20 cellular contexts compared by ENCODE assay signal in genomic region chr10:80658068-80658467, GRCh38.
"Had no signal": no experiment of that assay in that cellular context is flagged by ENCODE, and none has a peak within 500 bp of the region (broad histone marks: within the 10 kb centered on the region; RNA-seq: fewer than 3 reads in every experiment).

No MANE protein-coding gene starts in this region.

- H3K27ac ChIP-seq: SJSA1, SK-N-MC had no signal

- DNase-seq: KBM-7, MV-4-11, NCI-H1048, NCI-H1105 treated with DMSO at 0.1 percent for 48 hours, NCI-H1417 treated with DMSO at 0.1 percent for 48 hours, NCI-H146, NCI-H1694 treated with DMSO at 0.1 percent for 48 hours, NCI-H1930, NCI-H2081, NCI-H2107, NCI-H2227 treated with DMSO at 0.1 percent for 48 hours, NCI-H524 treated with DMSO at 0.1 percent for 48 hours, NCI-H69, NCI-H774, Right ventricle myocardium superior, RPMI8226, SIG-M5 had no signal

- H3K4me3 ChIP-seq: SJSA1, SK-N-MC had no signal

- H3K36me3 ChIP-seq: SJSA1 had no signal

- FAIRE-seq: RCC 7860 had no signal

- H3K27me3 ChIP-seq: SJSA1 had no signal

- H3K9me3 ChIP-seq: SJSA1 had no signal
